11 cellular contexts compared by ENCODE assay signal in genomic region chr7:54888067-54888735, GRCh38.
DNase-seq lines count a peak whose midpoint lies in the region; ATAC-seq, FAIRE-seq and TF ChIP-seq lines count a peak whose summit lies in the region.
"Had no signal": no experiment of that assay in that cellular context is flagged by ENCODE, and none has a peak within 500 bp of the region (broad histone marks: within the 10 kb centered on the region; RNA-seq: fewer than 3 reads in every experiment).

No MANE protein-coding gene starts in this region.

- H3K9ac ChIP-seq in HUES48 (ENCODE audit: low read depth, low read length) = no peak overlapping the region
- H3K9ac ChIP-seq in kidney (ENCODE audit: low read length in 2 of 2) = no peak overlapping the region

- DNase-seq in cerebellum (ENCODE audit: low spot score) (peak; percentile 5), kidney (no peak), gastrocnemius medialis (no peak), D341Med (ENCODE audit: low spot score) (no peak)
- no peak for DNase-seq in activated naive CD4-positive, alpha-beta T cell treated with Interleukin-2 at 50 U/mL for 16 hours
- DNase-seq in effector CD4-positive, alpha-beta T cell = no peak
- DNase-seq: activated T-cell treated with anti-CD3 and anti-CD28 coated beads, Interleukin-2, amount 50 U/mL, for 1 hour; stimulated activated naive CD8-positive, alpha-beta T cell treated with anti-CD3 and anti-CD28 coated beads, Interleukin-15, amount 100 ng/mL, for 72 hours had no signal

- peak overlapping the region; percentile 65 for H3K4me3 ChIP-seq in HUES48 (ENCODE audit: low read depth, low read length)
- H3K4me3 ChIP-seq in kidney (ENCODE audit: low read length in 2 of 2) = peak overlapping the region; percentile 53 to 57
- H3K4me3 ChIP-seq in gastrocnemius medialis = peak overlapping the region; percentile 30 to 49 (median 37)

- H3K36me3 ChIP-seq in HUES48 (ENCODE audit: control insufficient read depth, insufficient read depth, low read length) (no peaks in the 10 kb centered on the region), kidney (ENCODE audit: control insufficient read depth in 1 of 2, insufficient read depth in 2 of 2, low read length in 2 of 2) (no peaks in the 10 kb centered on the region), gastrocnemius medialis (no peaks in the 10 kb centered on the region)

- ATAC-seq in gastrocnemius medialis (peak; percentile 45 to 53), HG02571 (IDR thresholded peaks at IDR 0.05; ENCODE audit: unreplicated experiment) (no peak)
- ATAC-seq: stimulated activated naive CD8-positive, alpha-beta T cell treated with anti-CD3 and anti-CD28 coated beads, Interleukin-15, amount 100 ng/mL, for 72 hours had no signal

- H3K9me3 ChIP-seq in HUES48 (ENCODE audit: control insufficient read depth, insufficient read depth, low read length) (no peaks in the 10 kb centered on the region), kidney (ENCODE audit: control insufficient read depth in 1 of 2, low read length in 2 of 2) (no peaks in the 10 kb centered on the region), gastrocnemius medialis (no peaks in the 10 kb centered on the region)

- TF ChIP-seq CTCF in kidney (IDR thresholded peaks at IDR 0.05; ENCODE audit: borderline replicate concordance, extremely low read depth, insufficient read depth) (no peak), gastrocnemius medialis (IDR thresholded peaks at IDR 0.05 in 4 of 5, conservative IDR thresholded peaks at IDR 0.05 in 1 of 5) (no peak)

- TF ChIP-seq POLR2A in gastrocnemius medialis (IDR thresholded peaks at IDR 0.05) = no peak

- in situ Hi-C loops in gastrocnemius medialis (cut with MboI; ENCODE audit: low sequenced_read_pairs in 4 of 4) = no loop called here

- H3K27ac ChIP-seq in HUES48 (ENCODE audit: low read depth, low read length) = no peak overlapping the region
- no peak overlapping the region for H3K27ac ChIP-seq in kidney (ENCODE audit: low read depth in 2 of 2, low read length in 2 of 2)
- H3K27ac ChIP-seq in gastrocnemius medialis = no peak overlapping the region

- FAIRE-seq in kidney (lab: Jason Lieb, UNC) = no peak
- FAIRE-seq: islet of Langerhans had no signal

- H3K27me3 ChIP-seq in HUES48 (ENCODE audit: control insufficient read depth, insufficient read depth, low read length) = peaks cover 17% of the 10 kb centered on the region
- H3K27me3 ChIP-seq in gastrocnemius medialis = peaks cover 0 to 9% (median 5%) of the 10 kb centered on the region in 3 donors

- intact Hi-C loops in kidney (cut with DNase I) = no loop called here
- intact Hi-C loops in gastrocnemius medialis (cut with DNase I; ENCODE audit: low total_unique reads) = no loop called here

- H3K4me1 ChIP-seq in HUES48 (ENCODE audit: control insufficient read depth, insufficient read depth, low read length) (no peaks in the 10 kb centered on the region), kidney (ENCODE audit: control insufficient read depth in 1 of 2, insufficient read depth in 1 of 2, low read depth in 1 of 2, low read length in 2 of 2) (peaks cover 3% of the 10 kb centered on the region in 2 donors), gastrocnemius medialis (no peaks in the 10 kb centered on the region)
